8 cellular contexts compared by ENCODE assay signal in genomic region chr10:57579926-57580325, GRCh38.
DNase-seq lines count a peak whose midpoint lies in the region; ATAC-seq and TF ChIP-seq lines count a peak whose summit lies in the region.

No MANE protein-coding gene starts in this region.

- no peaks in the 10 kb centered on the region for H3F3A ChIP-seq in smooth muscle cell (ENCODE audit: low read depth)

- intact Hi-C loops in left colon (cut with DNase I, micrococcal nuclease) = no loop called here

- no peak overlapping the region for H3K27ac Mint-ChIP-seq in endodermal cell

- no peak overlapping the region for H3K4me3 Mint-ChIP-seq in endodermal cell

- TF ChIP-seq CTCF in endodermal cell (conservative IDR thresholded peaks at IDR 0.05) = peak; percentile 85
- TF ChIP-seq CTCF in smooth muscle cell (IDR thresholded peaks at IDR 0.05; ENCODE audit: borderline replicate concordance, insufficient read depth, poor library complexity, severe bottlenecking) = peak; percentile 63

- no peaks in the 10 kb centered on the region for H3K79me2 ChIP-seq in smooth muscle cell (ENCODE audit: low read depth)

- H3K36me3 ChIP-seq in endodermal cell (ENCODE audit: control insufficient read depth, insufficient read depth, low read length) (no peaks in the 10 kb centered on the region), smooth muscle cell (ENCODE audit: low read depth) (no peaks in the 10 kb centered on the region)

- H3K27me3 ChIP-seq in endodermal cell (ENCODE audit: control insufficient read depth, insufficient read depth, low read length, poor library complexity, severe bottlenecking) = no peaks in the 10 kb centered on the region
- no peaks in the 10 kb centered on the region for H3K27me3 ChIP-seq in smooth muscle cell (ENCODE audit: low read depth)

- H3K36me3 Mint-ChIP-seq in endodermal cell (ENCODE audit: low read depth) = peaks cover 15% of the 10 kb centered on the region

- no peaks in the 10 kb centered on the region for H3K27me3 Mint-ChIP-seq in endodermal cell (ENCODE audit: insufficient read depth)

- H3K4me2 ChIP-seq in smooth muscle cell = no peak overlapping the region

- no peak overlapping the region for H2AFZ ChIP-seq in smooth muscle cell (ENCODE audit: low read depth)

- DNase-seq in NCI-H345 (lab: John Stamatoyannopoulos, UW) (peak; percentile 37), NCI-H345 treated with DMSO at 0.1 percent for 48 hours (lab: John Stamatoyannopoulos, UW; ENCODE audit: unreplicated experiment) (no peak), NAMALWA (ENCODE audit: low spot score) (peak; percentile 20), endodermal cell (peak; percentile 79), smooth muscle cell (lab: John Stamatoyannopoulos, UW; ENCODE audit: unreplicated experiment) (no peak), left colon (no peak), dermis blood vessel endothelial cell (no peak)

- no peak overlapping the region for H3K9ac ChIP-seq in endodermal cell (ENCODE audit: extremely low read depth, low read length, poor library complexity, severe bottlenecking)
- no peak overlapping the region for H3K9ac ChIP-seq in smooth muscle cell (ENCODE audit: low read depth)

- H3K4me3 ChIP-seq in endodermal cell (ENCODE audit: low read length) = no peak overlapping the region
- no peak overlapping the region for H3K4me3 ChIP-seq in smooth muscle cell

- peaks cover 53% of the 10 kb centered on the region for H3K9me3 Mint-ChIP-seq in endodermal cell

- no peak overlapping the region for H3K27ac ChIP-seq in endodermal cell (ENCODE audit: low read depth, low read length)
- H3K27ac ChIP-seq in smooth muscle cell (ENCODE audit: low read depth) = no peak overlapping the region

- no peaks in the 10 kb centered on the region for H3K4me1 ChIP-seq in endodermal cell (ENCODE audit: control insufficient read depth, insufficient read depth, low read length)
- no peaks in the 10 kb centered on the region for H3K4me1 ChIP-seq in smooth muscle cell (ENCODE audit: low read depth)

- H3K9me3 ChIP-seq in endodermal cell (ENCODE audit: control insufficient read depth, low read length) = peaks cover 49% of the 10 kb centered on the region
- no peaks in the 10 kb centered on the region for H3K9me3 ChIP-seq in smooth muscle cell (replicated peaks; ENCODE audit: low read depth)

- peaks cover 2% of the 10 kb centered on the region for H3K4me1 Mint-ChIP-seq in endodermal cell

- ATAC-seq in left colon = no peak
- no peak for ATAC-seq in HG02938 (IDR thresholded peaks at IDR 0.05; ENCODE audit: unreplicated experiment)

- H4K20me1 ChIP-seq in smooth muscle cell (ENCODE audit: low read depth) = no peaks in the 10 kb centered on the region

Comparison
In these comparisons a context has a peak if more than half of its experiments do, and no peak if none do; other contexts are left out.
1. DNase-seq: peak in NCI-H345 (single experiment), NAMALWA (single experiment) and endodermal cell (single experiment); none in NCI-H345 treated with DMSO at 0.1 percent for 48 hours (single experiment), smooth muscle cell (single experiment), left colon (0 of 2) and dermis blood vessel endothelial cell (single experiment).